Comparison of ENCODE assay signal across 1 cellular context in the genomic region with DNA sequence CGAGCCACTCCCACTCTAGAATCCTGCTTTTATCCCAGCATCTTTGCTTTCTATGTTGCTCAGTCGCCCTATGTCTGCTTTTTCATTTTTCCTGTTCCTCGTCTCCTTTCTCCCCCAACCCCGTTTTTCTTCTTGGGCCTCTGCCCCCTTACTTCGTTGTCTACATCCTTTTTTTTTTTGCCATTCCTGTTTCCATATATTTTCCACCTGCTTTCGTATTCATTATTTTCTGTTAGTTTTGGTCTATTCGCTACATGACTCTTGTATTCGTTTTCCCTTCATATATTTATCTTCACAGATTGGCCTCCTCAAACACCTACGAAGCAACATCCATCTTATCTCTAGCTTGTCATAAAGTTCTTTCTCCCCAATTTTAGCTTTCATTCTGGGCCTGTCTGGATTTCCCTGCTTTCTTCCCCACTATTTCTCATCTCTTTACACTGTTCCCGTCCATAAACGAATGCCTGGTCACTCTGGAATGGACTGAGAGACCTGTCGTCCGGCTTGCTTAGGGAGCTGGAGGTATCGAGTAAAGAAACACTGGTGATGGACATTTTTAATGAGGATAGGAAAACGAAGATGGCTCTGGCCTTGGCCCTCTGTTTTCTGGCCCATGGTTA.
TF ChIP-seq lines count a peak whose summit lies in the region.

No MANE protein-coding gene starts in this region.

TF ChIP-seq in K562, 482 proteins besides CTCF, POLR2A, EP300 and RAD21 (continued from another document and continues in another):
- TF ChIP-seq, protein P1, sequence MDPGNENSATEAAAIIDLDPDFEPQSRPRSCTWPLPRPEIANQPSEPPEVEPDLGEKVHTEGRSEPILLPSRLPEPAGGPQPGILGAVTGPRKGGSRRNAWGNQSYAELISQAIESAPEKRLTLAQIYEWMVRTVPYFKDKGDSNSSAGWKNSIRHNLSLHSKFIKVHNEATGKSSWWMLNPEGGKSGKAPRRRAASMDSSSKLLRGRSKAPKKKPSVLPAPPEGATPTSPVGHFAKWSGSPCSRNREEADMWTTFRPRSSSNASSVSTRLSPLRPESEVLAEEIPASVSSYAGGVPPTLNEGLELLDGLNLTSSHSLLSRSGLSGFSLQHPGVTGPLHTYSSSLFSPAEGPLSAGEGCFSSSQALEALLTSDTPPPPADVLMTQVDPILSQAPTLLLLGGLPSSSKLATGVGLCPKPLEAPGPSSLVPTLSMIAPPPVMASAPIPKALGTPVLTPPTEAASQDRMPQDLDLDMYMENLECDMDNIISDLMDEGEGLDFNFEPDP (CRISPR knock-in tag; IDR thresholded peaks at IDR 0.05): no peak
- TF ChIP-seq, protein P2, sequence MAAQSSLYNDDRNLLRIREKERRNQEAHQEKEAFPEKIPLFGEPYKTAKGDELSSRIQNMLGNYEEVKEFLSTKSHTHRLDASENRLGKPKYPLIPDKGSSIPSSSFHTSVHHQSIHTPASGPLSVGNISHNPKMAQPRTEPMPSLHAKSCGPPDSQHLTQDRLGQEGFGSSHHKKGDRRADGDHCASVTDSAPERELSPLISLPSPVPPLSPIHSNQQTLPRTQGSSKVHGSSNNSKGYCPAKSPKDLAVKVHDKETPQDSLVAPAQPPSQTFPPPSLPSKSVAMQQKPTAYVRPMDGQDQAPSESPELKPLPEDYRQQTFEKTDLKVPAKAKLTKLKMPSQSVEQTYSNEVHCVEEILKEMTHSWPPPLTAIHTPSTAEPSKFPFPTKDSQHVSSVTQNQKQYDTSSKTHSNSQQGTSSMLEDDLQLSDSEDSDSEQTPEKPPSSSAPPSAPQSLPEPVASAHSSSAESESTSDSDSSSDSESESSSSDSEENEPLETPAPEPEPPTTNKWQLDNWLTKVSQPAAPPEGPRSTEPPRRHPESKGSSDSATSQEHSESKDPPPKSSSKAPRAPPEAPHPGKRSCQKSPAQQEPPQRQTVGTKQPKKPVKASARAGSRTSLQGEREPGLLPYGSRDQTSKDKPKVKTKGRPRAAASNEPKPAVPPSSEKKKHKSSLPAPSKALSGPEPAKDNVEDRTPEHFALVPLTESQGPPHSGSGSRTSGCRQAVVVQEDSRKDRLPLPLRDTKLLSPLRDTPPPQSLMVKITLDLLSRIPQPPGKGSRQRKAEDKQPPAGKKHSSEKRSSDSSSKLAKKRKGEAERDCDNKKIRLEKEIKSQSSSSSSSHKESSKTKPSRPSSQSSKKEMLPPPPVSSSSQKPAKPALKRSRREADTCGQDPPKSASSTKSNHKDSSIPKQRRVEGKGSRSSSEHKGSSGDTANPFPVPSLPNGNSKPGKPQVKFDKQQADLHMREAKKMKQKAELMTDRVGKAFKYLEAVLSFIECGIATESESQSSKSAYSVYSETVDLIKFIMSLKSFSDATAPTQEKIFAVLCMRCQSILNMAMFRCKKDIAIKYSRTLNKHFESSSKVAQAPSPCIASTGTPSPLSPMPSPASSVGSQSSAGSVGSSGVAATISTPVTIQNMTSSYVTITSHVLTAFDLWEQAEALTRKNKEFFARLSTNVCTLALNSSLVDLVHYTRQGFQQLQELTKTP (IDR thresholded peaks at IDR 0.05; ENCODE audit: low read depth in 1 of 2, partially characterized antibody in 2 of 2): peak; percentile 36 to 60
- TF ChIP-seq LARP7 (IDR thresholded peaks at IDR 0.05) (peak; percentile 88), MTA3 (IDR thresholded peaks at IDR 0.05; ENCODE audit: borderline replicate concordance) (no peak), TEAD1 (CRISPR knock-in tag; IDR thresholded peaks at IDR 0.05) (no peak), CCAR2 (IDR thresholded peaks at IDR 0.05; ENCODE audit: low read depth, low read length) (no peak), EHMT2 (IDR thresholded peaks at IDR 0.05) (no peak), MCM7 (IDR thresholded peaks at IDR 0.05) (0 out of 4 replicates have a peak, but pooled peaks of 1 of the 2 experiments have one; percentile 55), ERF (CRISPR knock-in tag; IDR thresholded peaks at IDR 0.05) (no peak), NEUROD1 (IDR thresholded peaks at IDR 0.05; ENCODE audit: borderline replicate concordance, low read depth, low read length, partially characterized antibody) (peak; percentile 12), ELF4 (CRISPR knock-in tag; IDR thresholded peaks at IDR 0.05) (peak; percentile 66; the same call in 1 of the 2 replicates), ZBTB7A (IDR thresholded peaks at IDR 0.05; ENCODE audit: borderline replicate concordance, control insufficient read depth, low read depth, low read length) (no peak), POU5F1 (IDR thresholded peaks at IDR 0.05; ENCODE audit: borderline replicate concordance, low read depth, low read length, partially characterized antibody) (no peak), ZNF507 (tag; conservative IDR thresholded peaks at IDR 0.05) (no peak), BACH1 (tag; IDR thresholded peaks at IDR 0.05) (peak; percentile 20; the same call in 1 of the 2 replicates), NCOR1 (IDR thresholded peaks at IDR 0.05) (no peak), BMI1 (IDR thresholded peaks at IDR 0.05; ENCODE audit: low read length) (no peak), MECOM (CRISPR knock-in tag; IDR thresholded peaks at IDR 0.05) (0 out of 2 replicates have a peak, but pooled peaks have one; percentile 29), SMARCA5 (IDR thresholded peaks at IDR 0.05) (no peak; the same call in none of the 2 replicates), BCOR (IDR thresholded peaks at IDR 0.05) (0 out of 2 replicates have a peak, but pooled peaks have one; percentile 30), CC2D1A (IDR thresholded peaks at IDR 0.05) (0 out of 2 replicates have a peak, but pooled peaks have one; percentile 54), ZNF583 (CRISPR knock-in tag; IDR thresholded peaks at IDR 0.05) (no peak)
- TF ChIP-seq, protein P3, sequence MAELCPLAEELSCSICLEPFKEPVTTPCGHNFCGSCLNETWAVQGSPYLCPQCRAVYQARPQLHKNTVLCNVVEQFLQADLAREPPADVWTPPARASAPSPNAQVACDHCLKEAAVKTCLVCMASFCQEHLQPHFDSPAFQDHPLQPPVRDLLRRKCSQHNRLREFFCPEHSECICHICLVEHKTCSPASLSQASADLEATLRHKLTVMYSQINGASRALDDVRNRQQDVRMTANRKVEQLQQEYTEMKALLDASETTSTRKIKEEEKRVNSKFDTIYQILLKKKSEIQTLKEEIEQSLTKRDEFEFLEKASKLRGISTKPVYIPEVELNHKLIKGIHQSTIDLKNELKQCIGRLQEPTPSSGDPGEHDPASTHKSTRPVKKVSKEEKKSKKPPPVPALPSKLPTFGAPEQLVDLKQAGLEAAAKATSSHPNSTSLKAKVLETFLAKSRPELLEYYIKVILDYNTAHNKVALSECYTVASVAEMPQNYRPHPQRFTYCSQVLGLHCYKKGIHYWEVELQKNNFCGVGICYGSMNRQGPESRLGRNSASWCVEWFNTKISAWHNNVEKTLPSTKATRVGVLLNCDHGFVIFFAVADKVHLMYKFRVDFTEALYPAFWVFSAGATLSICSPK (IDR thresholded peaks at IDR 0.05; ENCODE audit: borderline replicate concordance): peak; percentile 82; the same call in 1 of the 2 replicates
- TF ChIP-seq, protein P4, sequence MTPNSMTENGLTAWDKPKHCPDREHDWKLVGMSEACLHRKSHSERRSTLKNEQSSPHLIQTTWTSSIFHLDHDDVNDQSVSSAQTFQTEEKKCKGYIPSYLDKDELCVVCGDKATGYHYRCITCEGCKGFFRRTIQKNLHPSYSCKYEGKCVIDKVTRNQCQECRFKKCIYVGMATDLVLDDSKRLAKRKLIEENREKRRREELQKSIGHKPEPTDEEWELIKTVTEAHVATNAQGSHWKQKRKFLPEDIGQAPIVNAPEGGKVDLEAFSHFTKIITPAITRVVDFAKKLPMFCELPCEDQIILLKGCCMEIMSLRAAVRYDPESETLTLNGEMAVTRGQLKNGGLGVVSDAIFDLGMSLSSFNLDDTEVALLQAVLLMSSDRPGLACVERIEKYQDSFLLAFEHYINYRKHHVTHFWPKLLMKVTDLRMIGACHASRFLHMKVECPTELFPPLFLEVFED (CRISPR knock-in tag; conservative IDR thresholded peaks at IDR 0.05): peak; percentile 53; the same call in 1 of the 2 replicates
- TF ChIP-seq, protein P5, sequence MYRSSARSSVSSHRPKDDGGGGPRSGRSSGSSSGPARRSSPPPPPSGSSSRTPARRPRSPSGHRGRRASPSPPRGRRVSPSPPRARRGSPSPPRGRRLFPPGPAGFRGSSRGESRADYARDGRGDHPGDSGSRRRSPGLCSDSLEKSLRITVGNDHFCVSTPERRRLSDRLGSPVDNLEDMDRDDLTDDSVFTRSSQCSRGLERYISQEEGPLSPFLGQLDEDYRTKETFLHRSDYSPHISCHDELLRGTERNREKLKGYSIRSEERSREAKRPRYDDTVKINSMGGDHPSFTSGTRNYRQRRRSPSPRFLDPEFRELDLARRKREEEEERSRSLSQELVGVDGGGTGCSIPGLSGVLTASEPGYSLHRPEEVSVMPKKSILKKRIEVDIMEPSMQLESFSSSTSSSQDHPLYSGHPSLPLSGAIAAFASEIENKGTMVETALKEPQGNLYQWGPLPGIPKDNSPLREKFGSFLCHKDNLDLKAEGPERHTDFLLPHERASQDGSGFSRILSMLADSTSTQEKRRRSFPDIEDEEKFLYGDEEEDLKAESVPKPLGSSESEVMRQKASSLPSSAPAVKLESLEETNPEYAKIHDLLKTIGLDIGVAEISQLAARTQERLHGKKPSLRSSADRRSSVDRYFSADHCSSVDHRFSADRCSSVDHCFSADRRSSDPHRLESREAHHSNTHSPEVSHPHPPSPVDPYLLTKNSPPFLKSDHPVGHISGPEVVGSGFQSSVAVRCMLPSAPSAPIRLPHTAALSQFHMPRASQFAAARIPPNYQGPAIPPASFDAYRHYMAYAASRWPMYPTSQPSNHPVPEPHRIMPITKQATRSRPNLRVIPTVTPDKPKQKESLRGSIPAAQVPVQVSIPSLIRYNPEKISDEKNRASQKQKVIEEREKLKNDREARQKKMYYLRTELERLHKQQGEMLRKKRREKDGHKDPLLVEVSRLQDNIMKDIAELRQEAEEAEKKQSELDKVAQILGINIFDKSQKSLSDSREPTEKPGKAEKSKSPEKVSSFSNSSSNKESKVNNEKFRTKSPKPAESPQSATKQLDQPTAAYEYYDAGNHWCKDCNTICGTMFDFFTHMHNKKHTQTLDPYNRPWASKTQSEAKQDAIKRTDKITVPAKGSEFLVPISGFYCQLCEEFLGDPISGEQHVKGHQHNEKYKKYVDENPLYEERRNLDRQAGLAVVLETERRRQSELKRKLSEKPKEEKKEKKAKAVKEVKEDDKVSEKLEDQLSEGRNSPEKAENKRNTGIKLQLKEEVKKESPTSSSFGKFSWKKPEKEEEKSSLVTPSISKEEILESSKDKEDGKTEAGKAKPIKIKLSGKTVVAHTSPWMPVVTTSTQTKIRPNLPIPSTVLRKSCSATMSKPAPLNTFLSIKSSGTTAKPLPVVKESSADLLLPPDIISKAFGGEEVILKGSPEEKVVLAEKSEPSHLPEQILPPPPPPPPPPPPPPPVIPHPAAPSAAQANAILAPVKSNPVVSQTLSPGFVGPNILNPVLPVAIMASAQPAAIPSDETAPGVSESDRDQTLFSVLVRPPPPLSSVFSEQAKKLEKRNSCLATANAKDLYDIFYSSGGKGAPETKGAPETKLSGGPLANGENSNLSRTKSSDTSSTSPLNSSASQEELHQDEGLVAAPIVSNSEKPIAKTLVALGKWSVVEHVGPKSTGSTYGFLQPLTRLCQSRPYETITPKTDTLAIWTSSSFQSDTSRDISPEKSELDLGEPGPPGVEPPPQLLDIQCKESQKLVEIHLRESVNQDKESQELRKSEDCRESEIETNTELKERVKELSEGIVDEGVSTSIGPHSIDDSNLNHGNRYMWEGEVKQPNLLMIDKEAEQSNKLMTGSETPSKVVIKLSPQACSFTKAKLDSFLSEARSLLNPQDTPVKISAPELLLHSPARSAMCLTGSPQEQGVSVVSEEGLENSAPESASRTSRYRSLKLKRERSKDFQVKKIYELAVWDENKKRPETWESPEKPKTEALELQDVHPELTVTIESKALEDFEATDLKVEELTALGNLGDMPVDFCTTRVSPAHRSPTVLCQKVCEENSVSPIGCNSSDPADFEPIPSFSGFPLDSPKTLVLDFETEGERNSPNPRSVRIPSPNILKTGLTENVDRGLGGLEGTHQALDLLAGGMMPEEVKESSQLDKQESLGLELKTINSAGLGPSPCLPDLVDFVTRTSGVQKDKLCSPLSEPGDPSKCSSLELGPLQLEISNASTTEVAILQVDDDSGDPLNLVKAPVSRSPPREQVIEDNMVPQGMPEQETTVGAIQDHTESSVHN (IDR thresholded peaks at IDR 0.05; ENCODE audit: borderline replicate concordance in 1 of 2, low read depth in 1 of 2): 0 out of 4 replicates have a peak, but pooled peaks of 1 of the 2 experiments have one; percentile 52
- TF ChIP-seq, protein P6, sequence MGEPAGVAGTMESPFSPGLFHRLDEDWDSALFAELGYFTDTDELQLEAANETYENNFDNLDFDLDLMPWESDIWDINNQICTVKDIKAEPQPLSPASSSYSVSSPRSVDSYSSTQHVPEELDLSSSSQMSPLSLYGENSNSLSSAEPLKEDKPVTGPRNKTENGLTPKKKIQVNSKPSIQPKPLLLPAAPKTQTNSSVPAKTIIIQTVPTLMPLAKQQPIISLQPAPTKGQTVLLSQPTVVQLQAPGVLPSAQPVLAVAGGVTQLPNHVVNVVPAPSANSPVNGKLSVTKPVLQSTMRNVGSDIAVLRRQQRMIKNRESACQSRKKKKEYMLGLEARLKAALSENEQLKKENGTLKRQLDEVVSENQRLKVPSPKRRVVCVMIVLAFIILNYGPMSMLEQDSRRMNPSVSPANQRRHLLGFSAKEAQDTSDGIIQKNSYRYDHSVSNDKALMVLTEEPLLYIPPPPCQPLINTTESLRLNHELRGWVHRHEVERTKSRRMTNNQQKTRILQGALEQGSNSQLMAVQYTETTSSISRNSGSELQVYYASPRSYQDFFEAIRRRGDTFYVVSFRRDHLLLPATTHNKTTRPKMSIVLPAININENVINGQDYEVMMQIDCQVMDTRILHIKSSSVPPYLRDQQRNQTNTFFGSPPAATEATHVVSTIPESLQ (CRISPR knock-in tag; IDR thresholded peaks at IDR 0.05): no peak
- TF ChIP-seq, protein P7, sequence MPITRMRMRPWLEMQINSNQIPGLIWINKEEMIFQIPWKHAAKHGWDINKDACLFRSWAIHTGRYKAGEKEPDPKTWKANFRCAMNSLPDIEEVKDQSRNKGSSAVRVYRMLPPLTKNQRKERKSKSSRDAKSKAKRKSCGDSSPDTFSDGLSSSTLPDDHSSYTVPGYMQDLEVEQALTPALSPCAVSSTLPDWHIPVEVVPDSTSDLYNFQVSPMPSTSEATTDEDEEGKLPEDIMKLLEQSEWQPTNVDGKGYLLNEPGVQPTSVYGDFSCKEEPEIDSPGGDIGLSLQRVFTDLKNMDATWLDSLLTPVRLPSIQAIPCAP (CRISPR knock-in tag; IDR thresholded peaks at IDR 0.05; ENCODE audit: borderline replicate concordance): no peak
- TF ChIP-seq, protein P8, sequence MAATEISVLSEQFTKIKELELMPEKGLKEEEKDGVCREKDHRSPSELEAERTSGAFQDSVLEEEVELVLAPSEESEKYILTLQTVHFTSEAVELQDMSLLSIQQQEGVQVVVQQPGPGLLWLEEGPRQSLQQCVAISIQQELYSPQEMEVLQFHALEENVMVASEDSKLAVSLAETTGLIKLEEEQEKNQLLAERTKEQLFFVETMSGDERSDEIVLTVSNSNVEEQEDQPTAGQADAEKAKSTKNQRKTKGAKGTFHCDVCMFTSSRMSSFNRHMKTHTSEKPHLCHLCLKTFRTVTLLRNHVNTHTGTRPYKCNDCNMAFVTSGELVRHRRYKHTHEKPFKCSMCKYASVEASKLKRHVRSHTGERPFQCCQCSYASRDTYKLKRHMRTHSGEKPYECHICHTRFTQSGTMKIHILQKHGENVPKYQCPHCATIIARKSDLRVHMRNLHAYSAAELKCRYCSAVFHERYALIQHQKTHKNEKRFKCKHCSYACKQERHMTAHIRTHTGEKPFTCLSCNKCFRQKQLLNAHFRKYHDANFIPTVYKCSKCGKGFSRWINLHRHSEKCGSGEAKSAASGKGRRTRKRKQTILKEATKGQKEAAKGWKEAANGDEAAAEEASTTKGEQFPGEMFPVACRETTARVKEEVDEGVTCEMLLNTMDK (IDR thresholded peaks at IDR 0.05; ENCODE audit: borderline replicate concordance, insufficient read depth, low read depth, low read length, poor library complexity, severe bottlenecking): no peak
